Comparison of ENCODE assay signal across 8 cellular contexts in the genomic region with DNA sequence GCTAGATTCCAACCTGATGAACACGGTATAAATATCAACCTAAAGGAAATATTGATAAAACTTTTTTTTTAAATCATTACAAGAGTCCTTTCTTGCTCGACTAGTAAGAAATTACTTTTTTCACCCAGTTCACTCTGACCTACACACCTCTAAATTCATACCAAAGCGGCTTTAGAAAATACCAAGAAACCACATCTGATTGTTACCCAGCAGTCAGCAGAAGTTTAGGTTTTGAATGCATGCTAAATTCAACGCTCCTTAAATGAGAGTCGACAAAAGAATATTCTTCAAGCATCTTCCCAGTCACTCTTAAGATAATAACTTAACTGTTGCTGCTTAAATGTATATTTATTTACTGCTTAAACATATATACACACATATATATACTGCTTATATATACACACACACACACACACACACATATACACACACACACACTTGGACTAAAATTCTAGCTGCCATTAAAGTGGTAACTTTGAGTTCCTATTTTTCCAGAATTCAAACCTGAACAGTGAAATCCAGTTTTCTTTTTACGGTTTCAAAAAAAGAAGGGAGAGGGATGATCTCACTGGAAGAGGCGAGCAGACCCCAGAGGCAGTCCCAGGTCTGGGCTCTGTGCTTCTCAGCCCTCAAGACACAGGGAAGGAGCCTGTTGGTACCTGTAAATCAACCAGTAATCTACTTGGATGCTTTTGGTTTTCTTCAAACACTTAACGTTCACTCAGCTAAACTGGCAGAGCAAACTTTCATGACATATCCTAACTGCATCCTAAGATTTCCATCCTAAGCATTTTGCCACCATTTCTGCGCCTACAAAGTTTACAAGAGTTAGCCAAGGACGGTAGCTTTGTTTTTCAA. TPM values are rescaled to one million over a fixed set of nuclear protein-coding genes. Genes with fewer than 3 reads are reported as not detected.
DNase-seq lines count a peak whose midpoint lies in the region; ATAC-seq and TF ChIP-seq lines count a peak whose summit lies in the region.

No MANE protein-coding gene starts in this region.

- peaks cover 53 to 65% (median 61%) of the 10 kb centered on the region in 11 experiments for H4K20me1 ChIP-seq in BLaER1 treated with 17β-estradiol and CSF1 and Interleukin-3, amounts not matched to agents 10 nM and 100 nM
- H4K20me1 ChIP-seq in MM.1S (ENCODE audit: insufficient read depth, low read length), result peaks cover 22% of the 10 kb centered on the region

- POLR2A ChIA-PET in naive thymus-derived CD8-positive, alpha-beta T cell (lab: Charles Lee), result interaction anchor here (1.5 to 3.5 kb wide), 4 partner anchors 8 to 35 kb away, joined by 5 to 35 read pairs (median 12); no protein-coding TSS in a partner anchor

- ATAC-seq in naive thymus-derived CD8-positive, alpha-beta T cell, result no peak
- no peak for ATAC-seq in activated CD4-positive, CD25-positive, alpha-beta regulatory T cell treated with anti-CD3 and anti-CD28 coated beads, Interleukin-2, amount 50 U/mL, for 24 hours
- no peak for ATAC-seq in HG02678 (IDR thresholded peaks at IDR 0.05; ENCODE audit: unreplicated experiment)

- H3K4me1 ChIP-seq in BLaER1 treated with 17β-estradiol and CSF1 and Interleukin-3, amounts not matched to agents 10 nM and 100 nM, result peaks cover 57 to 62% (median 58%) of the 10 kb centered on the region in 10 experiments
- H3K4me1 ChIP-seq in MM.1S (ENCODE audit: low read length), result peaks cover 41% of the 10 kb centered on the region

- no peaks in the 10 kb centered on the region for H3K27me3 Mint-ChIP-seq in naive thymus-derived CD8-positive, alpha-beta T cell

- H3K4me2 ChIP-seq in BLaER1 treated with 17β-estradiol and CSF1 and Interleukin-3, amounts not matched to agents 10 nM and 100 nM, result peak overlapping the region; percentile 86 to 98 (median 94)
- H3K4me2 ChIP-seq in MM.1S (ENCODE audit: low read depth, low read length), result peak overlapping the region; percentile 66

- peaks cover 0 to 5% (median 0%) of the 10 kb centered on the region in 11 experiments; a peak in 5 of 22 replicates for H3K36me3 ChIP-seq in BLaER1 treated with 17β-estradiol and CSF1 and Interleukin-3, amounts not matched to agents 10 nM and 100 nM
- no peaks in the 10 kb centered on the region for H3K36me3 ChIP-seq in MM.1S (replicated peaks; ENCODE audit: insufficient read depth, low read length)

- H3K27ac Mint-ChIP-seq in naive thymus-derived CD8-positive, alpha-beta T cell, result peak overlapping the region; percentile 83 to 96 (median 92)

- H3K4me3 ChIP-seq in BLaER1 treated with 17β-estradiol and CSF1 and Interleukin-3, amounts not matched to agents 10 nM and 100 nM, result peak overlapping the region; percentile 98 to 100 (median 98)
- H3K4me3 ChIP-seq in MM.1S (ENCODE audit: low read length), result peak overlapping the region; percentile 80
- H3K4me3 ChIP-seq in choroid plexus epithelial cell (ENCODE audit: low read depth, low read length), result peak overlapping the region; percentile 81

- no peaks in the 10 kb centered on the region for H3K27me3 ChIP-seq in BLaER1 treated with 17β-estradiol and CSF1 and Interleukin-3, amounts not matched to agents 10 nM and 100 nM
- H3K27me3 ChIP-seq in MM.1S (replicated peaks; ENCODE audit: insufficient read depth, low read length), result no peaks in the 10 kb centered on the region

- H3K27ac ChIP-seq in BLaER1 treated with 17β-estradiol and CSF1 and Interleukin-3, amounts not matched to agents 10 nM and 100 nM, result peak overlapping the region; percentile 89 to 99 (median 97)
- H3K27ac ChIP-seq in MM.1S (ENCODE audit: low read length), result peak overlapping the region; percentile 11; the same call in 1 of the 2 replicates

- peaks cover 67% of the 10 kb centered on the region for H3K79me2 ChIP-seq in MM.1S (ENCODE audit: low read length)

- H3K9ac ChIP-seq in BLaER1 treated with 17β-estradiol and CSF1 and Interleukin-3, amounts not matched to agents 10 nM and 100 nM, result peak overlapping the region; percentile 96 to 99 (median 98)
- H3K9ac ChIP-seq in MM.1S (ENCODE audit: low read length), result peak overlapping the region; percentile 85

- no peaks in the 10 kb centered on the region for H3K9me2 ChIP-seq in MM.1S (replicated peaks; ENCODE audit: insufficient read depth, low read length)

- peaks cover 27 to 66% (median 58%) of the 10 kb centered on the region in 4 donors for H3K4me1 Mint-ChIP-seq in naive thymus-derived CD8-positive, alpha-beta T cell

- H2AFZ ChIP-seq in MM.1S (ENCODE audit: low read length), result no peak overlapping the region

- H3K9me3 ChIP-seq in BLaER1 treated with 17β-estradiol and CSF1 and Interleukin-3, amounts not matched to agents 10 nM and 100 nM (replicated peaks in 1 of 11), result no peaks in the 10 kb centered on the region
- H3K9me3 ChIP-seq in MM.1S (replicated peaks; ENCODE audit: insufficient read depth, low read length), result no peaks in the 10 kb centered on the region

- no peaks in the 10 kb centered on the region for H3K36me3 Mint-ChIP-seq in naive thymus-derived CD8-positive, alpha-beta T cell

- DNase-seq in MM.1S, result peak; percentile 25
- DNase-seq in choroid plexus epithelial cell (ENCODE audit: low read depth), result peak; percentile 56
- peak in 1 of 10 donors; percentile 30 for DNase-seq in naive thymus-derived CD8-positive, alpha-beta T cell
- no peak for DNase-seq in mucosa of gallbladder (ENCODE audit: low spot score)
- DNase-seq in islet precursor cell, result no peak

- H3F3A ChIP-seq in MM.1S (ENCODE audit: insufficient read depth, low read length), result peaks cover 38% of the 10 kb centered on the region

- no peaks in the 10 kb centered on the region for H3K9me3 Mint-ChIP-seq in naive thymus-derived CD8-positive, alpha-beta T cell

- peak overlapping the region; percentile 80 to 96 (median 90) for H3K4me3 Mint-ChIP-seq in naive thymus-derived CD8-positive, alpha-beta T cell

- no peak for TF ChIP-seq CTCF in MM.1S (IDR thresholded peaks at IDR 0.05; ENCODE audit: low read length)
- no peak for TF ChIP-seq CTCF in choroid plexus epithelial cell (conservative IDR thresholded peaks at IDR 0.05; ENCODE audit: low read depth, low read length)

RNA-seq across cellular contexts. Expression of a gene that starts 1.7 kb away (rescaled TPM):
- total RNA-seq in naive thymus-derived CD8-positive, alpha-beta T cell, result 100 to 1,000 TPM; 110 to 121 TPM
- polyA plus RNA-seq in naive thymus-derived CD8-positive, alpha-beta T cell, result 10 to 100 TPM; 22.7 to 66.6 (median 37.3) TPM
- 113 TPM for total RNA-seq in mucosa of gallbladder

Comparison
In these comparisons a context has a peak if more than half of its experiments do, and no peak if none do; other contexts are left out.
1. DNase-seq: peak in MM.1S (single experiment) and choroid plexus epithelial cell (single experiment); none in mucosa of gallbladder (single experiment) and islet precursor cell (single experiment).
2. Peak in every context shown above with its lines, with median percentiles within 50 percentile points of each other: H3K4me3 ChIP-seq.